ENCODE assay signal across 14 cellular contexts in the genomic region with DNA sequence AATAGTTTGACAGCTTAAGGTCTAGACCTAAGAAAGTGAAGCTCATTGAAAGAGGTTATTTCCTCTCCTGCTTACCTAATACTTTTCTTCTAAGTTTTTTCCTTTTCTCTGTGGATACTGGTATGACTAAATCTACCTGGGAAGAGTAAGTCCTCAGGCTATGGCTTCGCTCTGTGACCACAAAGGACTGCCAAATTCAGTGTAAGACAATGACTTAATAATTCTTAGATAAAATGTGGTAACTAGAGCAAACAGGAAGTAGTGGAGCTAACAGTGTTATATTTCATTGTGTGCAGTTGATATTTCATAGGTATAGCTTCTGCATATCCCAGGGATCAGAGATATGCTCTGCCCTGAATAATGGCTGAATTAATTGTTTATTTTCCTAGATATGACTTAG.
DNase-seq lines count a peak whose midpoint lies in the region; ATAC-seq and TF ChIP-seq lines count a peak whose summit lies in the region.
"Had no signal": no experiment of that assay in that cellular context is flagged by ENCODE, and none has a peak within 500 bp of the region (broad histone marks: within the 10 kb centered on the region; RNA-seq: fewer than 3 reads in every experiment).

No MANE protein-coding gene starts in this region.

- H3K27ac Mint-ChIP-seq in activated T-helper 17 cell treated with anti-CD3 and anti-CD28 coated beads, Interleukin-2, amount 50 U/mL, for 72 hours: no peak overlapping the region

- no peaks in the 10 kb centered on the region for H3K27me3 ChIP-seq in smooth muscle cell (ENCODE audit: low read depth)
- H3K27me3 ChIP-seq: pancreas had no signal

- H3K4me2 ChIP-seq in smooth muscle cell: no peak overlapping the region

- H3K9ac ChIP-seq in smooth muscle cell (ENCODE audit: low read depth): no peak overlapping the region

- no peak overlapping the region for H3K4me3 Mint-ChIP-seq in activated T-helper 17 cell treated with anti-CD3 and anti-CD28 coated beads, Interleukin-2, amount 50 U/mL, for 72 hours

- no peaks in the 10 kb centered on the region for H3K4me1 Mint-ChIP-seq in activated T-helper 17 cell treated with anti-CD3 and anti-CD28 coated beads, Interleukin-2, amount 50 U/mL, for 72 hours

- no peaks in the 10 kb centered on the region for H3K79me2 ChIP-seq in smooth muscle cell (ENCODE audit: low read depth)

- TF ChIP-seq CTCF in smooth muscle cell (IDR thresholded peaks at IDR 0.05; ENCODE audit: borderline replicate concordance, insufficient read depth, poor library complexity, severe bottlenecking): no peak

- H3K4me3 ChIP-seq in smooth muscle cell: no peak overlapping the region
- H3K4me3 ChIP-seq: pancreas, thoracic aorta had no signal

- peak overlapping the region; percentile 45 for H2AFZ ChIP-seq in smooth muscle cell (ENCODE audit: low read depth)

- H3K9me3 ChIP-seq in smooth muscle cell (replicated peaks; ENCODE audit: low read depth): no peaks in the 10 kb centered on the region
- H3K9me3 ChIP-seq: pancreas, thoracic aorta had no signal

- no peaks in the 10 kb centered on the region for H3K4me1 ChIP-seq in smooth muscle cell (ENCODE audit: low read depth)
- H3K4me1 ChIP-seq: pancreas had no signal

- H3K27me3 Mint-ChIP-seq in activated T-helper 17 cell treated with anti-CD3 and anti-CD28 coated beads, Interleukin-2, amount 50 U/mL, for 72 hours: no peaks in the 10 kb centered on the region

- H3K27ac ChIP-seq in smooth muscle cell (ENCODE audit: low read depth): no peak overlapping the region
- H3K27ac ChIP-seq: pancreas, thoracic aorta had no signal

- WGBS in smooth muscle cell (ENCODE audit: low lambda C conversion rate): 72% methylated on average over 1 of the region's 1 CpG

- H3K36me3 ChIP-seq in smooth muscle cell (ENCODE audit: low read depth): no peaks in the 10 kb centered on the region
- H3K36me3 ChIP-seq: pancreas, thoracic aorta had no signal

- no peaks in the 10 kb centered on the region for H3F3A ChIP-seq in smooth muscle cell (ENCODE audit: low read depth)

- no peaks in the 10 kb centered on the region for H3K9me3 Mint-ChIP-seq in activated T-helper 17 cell treated with anti-CD3 and anti-CD28 coated beads, Interleukin-2, amount 50 U/mL, for 72 hours

- DNase-seq in NCI-H510A treated with DMSO at 0.1 percent for 48 hours (lab: John Stamatoyannopoulos, UW): peak; percentile 6
- no peak for DNase-seq in NCI-H510A (lab: John Stamatoyannopoulos, UW)
- no peak for DNase-seq in smooth muscle cell (lab: John Stamatoyannopoulos, UW; ENCODE audit: unreplicated experiment)
- no peak for DNase-seq in NCI-H1105 (lab: John Stamatoyannopoulos, UW)
- DNase-seq: ACHN; activated CD4-positive, CD25-positive, alpha-beta regulatory T cell treated with anti-CD3 and anti-CD28 coated beads, Interleukin-2, amount 50 U/mL, for 72 hours; activated T-cell treated with anti-CD3 and anti-CD28 coated beads for 4 hours; midbrain; pancreas had no signal

- H4K20me1 ChIP-seq in smooth muscle cell (ENCODE audit: low read depth): no peaks in the 10 kb centered on the region

- no peaks in the 10 kb centered on the region for H3K36me3 Mint-ChIP-seq in activated T-helper 17 cell treated with anti-CD3 and anti-CD28 coated beads, Interleukin-2, amount 50 U/mL, for 72 hours (ENCODE audit: low read depth)

- peak; percentile 45 for ATAC-seq in HG03139 (IDR thresholded peaks at IDR 0.05; ENCODE audit: unreplicated experiment)
- peak; percentile 38 for ATAC-seq in activated T-helper 17 cell treated with anti-CD3 and anti-CD28 coated beads, Interleukin-2, amount 50 U/mL, for 72 hours (replicated peaks)
- ATAC-seq in HG02970 (IDR thresholded peaks at IDR 0.05; ENCODE audit: low FRiP score, unreplicated experiment): no peak
- ATAC-seq in GM19324 (IDR thresholded peaks at IDR 0.05; ENCODE audit: low FRiP score, unreplicated experiment): no peak

Comparison
In these comparisons a context has a peak if more than half of its experiments do, and no peak if none do; other contexts are left out.
1. ATAC-seq: peak in HG03139 (single experiment) and activated T-helper 17 cell treated with anti-CD3 and anti-CD28 coated beads, Interleukin-2, amount 50 U/mL, for 72 hours (single experiment); none in HG02970 (single experiment) and GM19324 (single experiment).